ENCODE assay signal across 13 cellular contexts in genomic region chr11:122976734-122977454, GRCh38. TPM values are rescaled to one million over a fixed set of nuclear protein-coding genes. Genes with fewer than 3 reads are reported as not detected.
A peak's percentile ranks its signal among the peaks of the same experiment; 100 is the strongest.
DNase-seq lines count a peak whose midpoint lies in the region; ATAC-seq and TF ChIP-seq lines count a peak whose summit lies in the region.
"Had no signal": no experiment of that assay in that cellular context is flagged by ENCODE, and none has a peak within 500 bp of the region (broad histone marks: within the 10 kb centered on the region; RNA-seq: fewer than 3 reads in every experiment).

No MANE protein-coding gene starts in this region.

- no peaks in the 10 kb centered on the region for H3K79me2 ChIP-seq in GM23248 (ENCODE audit: insufficient read depth)

- no peak for TF ChIP-seq POLR2A in Peyer's patch (IDR thresholded peaks at IDR 0.05)

- H2AFZ ChIP-seq in GM23248, result peak overlapping the region; percentile 27

- H3K4me2 ChIP-seq in BLaER1 (no peak overlapping the region), GM23248 (ENCODE audit: unreplicated experiment) (no peak overlapping the region)

- no peaks in the 10 kb centered on the region for H3F3A ChIP-seq in GM23248 (ENCODE audit: insufficient read depth)

- peaks cover 92% of the 10 kb centered on the region for H3K27me3 Mint-ChIP-seq in activated naive CD8-positive, alpha-beta T cell treated with anti-CD3 and anti-CD28 coated beads, Interleukin-2, amount 50 U/mL, for 24 hours
- H3K27me3 Mint-ChIP-seq in naive B cell, result peaks cover 69 to 87% (median 77%) of the 10 kb centered on the region in 3 donors

- H3K27ac Mint-ChIP-seq in activated naive CD8-positive, alpha-beta T cell treated with anti-CD3 and anti-CD28 coated beads, Interleukin-2, amount 50 U/mL, for 24 hours, result no peak overlapping the region
- H3K27ac Mint-ChIP-seq in naive B cell, result peak overlapping the region in 1 of 6 donors; percentile 93

- DNase-seq in GM23248, result peak; percentile 38
- no peak for DNase-seq in activated naive CD8-positive, alpha-beta T cell treated with anti-CD3 and anti-CD28 coated beads, Interleukin-2, amount 50 U/mL, for 24 hours
- no peak for DNase-seq in naive B cell
- no peak for DNase-seq in Peyer's patch
- DNase-seq in G401 (ENCODE audit: low spot score), result no peak
- no peak for DNase-seq in NCI-H510A (lab: John Stamatoyannopoulos, UW)
- DNase-seq: DMS153; NCI-H510A treated with DMSO at 0.1 percent for 48 hours; stimulated activated CD4-positive, alpha-beta T cell treated with anti-CD3 and anti-CD28 coated beads, Interleukin-4, amount 100 ng/mL, for 1 hour; T1000; uterus had no signal

- H3K4me1 ChIP-seq in BLaER1 (no peaks in the 10 kb centered on the region), GM23248 (ENCODE audit: insufficient read depth) (no peaks in the 10 kb centered on the region), Peyer's patch (peaks cover 0 to 18% (median 2%) of the 10 kb centered on the region in 4 donors)
- H3K4me1 ChIP-seq: uterus had no signal

- H3K36me3 ChIP-seq in BLaER1 (no peaks in the 10 kb centered on the region), GM23248 (ENCODE audit: low read depth) (no peaks in the 10 kb centered on the region), Peyer's patch (no peaks in the 10 kb centered on the region)
- H3K36me3 ChIP-seq: uterus had no signal

- no peak for ATAC-seq in activated naive CD8-positive, alpha-beta T cell treated with anti-CD3 and anti-CD28 coated beads, Interleukin-2, amount 50 U/mL, for 24 hours
- no peak for ATAC-seq in naive B cell (ENCODE audit: low read depth in 2 of 2)
- ATAC-seq in HG02588 (IDR thresholded peaks at IDR 0.05; ENCODE audit: unreplicated experiment), result no peak

- no peaks in the 10 kb centered on the region for H3K9me2 ChIP-seq in GM23248 (ENCODE audit: insufficient read depth)

- peaks cover 86% of the 10 kb centered on the region for H3K27me3 ChIP-seq in BLaER1
- peaks cover 94% of the 10 kb centered on the region for H3K27me3 ChIP-seq in GM23248 (replicated peaks; ENCODE audit: insufficient read depth)
- peaks cover 0 to 37% of the 10 kb centered on the region in 2 donors for H3K27me3 ChIP-seq in Peyer's patch

- peaks cover 4% of the 10 kb centered on the region for H3K36me3 Mint-ChIP-seq in activated naive CD8-positive, alpha-beta T cell treated with anti-CD3 and anti-CD28 coated beads, Interleukin-2, amount 50 U/mL, for 24 hours (ENCODE audit: low read depth)
- peaks cover 0 to 7% of the 10 kb centered on the region in 2 donors for H3K36me3 Mint-ChIP-seq in naive B cell

- WGBS in GM23248 (ENCODE audit: low coverage in 1 of 2, low lambda C conversion rate in 2 of 2, missing lambda C conversion rate in 2 of 2), 2 experiments, result 6% methylated on average over 48 of the region's 48 CpGs

- H3K27ac ChIP-seq in BLaER1 (no peak overlapping the region), GM23248 (no peak overlapping the region), Peyer's patch (no peak overlapping the region)
- H3K27ac ChIP-seq: uterus had no signal

- H4K20me1 ChIP-seq in BLaER1, result peaks cover 11% of the 10 kb centered on the region; the same call in 1 of the 2 replicates
- H4K20me1 ChIP-seq in GM23248 (ENCODE audit: insufficient read depth), result no peaks in the 10 kb centered on the region

- H3K4me3 ChIP-seq in BLaER1 (peak overlapping the region; percentile 39; the same call in 1 of the 2 replicates), GM23248 (0 out of 2 replicates have a peak overlapping the region, but pooled peaks have one; percentile 41), Peyer's patch (no peak overlapping the region)
- H3K4me3 ChIP-seq: uterus had no signal

- TF ChIP-seq CTCF in Peyer's patch (IDR thresholded peaks at IDR 0.05), result no peak

- peak overlapping the region; percentile 57 for H3K4me3 Mint-ChIP-seq in activated naive CD8-positive, alpha-beta T cell treated with anti-CD3 and anti-CD28 coated beads, Interleukin-2, amount 50 U/mL, for 24 hours
- H3K4me3 Mint-ChIP-seq in naive B cell, result peak overlapping the region in 6 of 8 donors; percentile 3 to 75 (median 34)

- in situ Hi-C loops in GM23248 (cut with MboI) (no loop called here), G401 (cut with HindIII; ENCODE audit: low sequenced_read_pairs) (no loop called here)

- no peak overlapping the region for H3K9ac ChIP-seq in BLaER1
- H3K9ac ChIP-seq in GM23248, result no peak overlapping the region

- peaks cover 4% of the 10 kb centered on the region for H3K9me3 Mint-ChIP-seq in activated naive CD8-positive, alpha-beta T cell treated with anti-CD3 and anti-CD28 coated beads, Interleukin-2, amount 50 U/mL, for 24 hours
- peaks cover 3 to 21% (median 5%) of the 10 kb centered on the region in 7 donors for H3K9me3 Mint-ChIP-seq in naive B cell

- peaks cover 34% of the 10 kb centered on the region for H3K4me1 Mint-ChIP-seq in activated naive CD8-positive, alpha-beta T cell treated with anti-CD3 and anti-CD28 coated beads, Interleukin-2, amount 50 U/mL, for 24 hours
- H3K4me1 Mint-ChIP-seq in naive B cell, result peaks cover 13 to 36% (median 31%) of the 10 kb centered on the region in 3 donors

- peaks cover 57% of the 10 kb centered on the region for H3K9me3 ChIP-seq in BLaER1
- H3K9me3 ChIP-seq in GM23248 (ENCODE audit: low read depth), result no peaks in the 10 kb centered on the region
- peaks cover 0 to 4% (median 0%) of the 10 kb centered on the region in 4 donors for H3K9me3 ChIP-seq in Peyer's patch
- H3K9me3 ChIP-seq: uterus had no signal

RNA-seq across cellular contexts. Expression of gene BSX, which starts 4.7 kb away (rescaled TPM):
- total RNA-seq in GM23248 (2014; rRNA removed; shearing (Covaris generic)), result not detected in 2 replicates
- polyA plus RNA-seq in GM23248 (2016; fragmentation: Nextera tagmentation; extraction: Ambion mirVana), result not detected in 2 replicates
- not detected for polyA plus RNA-seq in naive B cell (ENCODE audit: low read depth in 6 of 6)
- total RNA-seq in Peyer's patch, result not detected
- total RNA-seq in G401 (2014; rRNA removed; shearing (Covaris generic)), result not detected in 2 replicates
- total RNA-seq: uterus had no signal

Comparison
In these comparisons a context has a peak if more than half of its experiments do, and no peak if none do; other contexts are left out.
1. H3K4me3 ChIP-seq: peak in BLaER1 (single experiment) and GM23248 (single experiment); none in Peyer's patch (0 of 4).